In genomic region chr15:83091965-83092308, GRCh38 we compare ENCODE assay signal across 10 cellular contexts. TPM values are rescaled to one million over a fixed set of nuclear protein-coding genes. Genes with fewer than 3 reads are reported as not detected.
DNase-seq lines count a peak whose midpoint lies in the region; ATAC-seq, FAIRE-seq and TF ChIP-seq lines count a peak whose summit lies in the region.
"Not testable (repeated sequence)": the region's sequence is repeated elsewhere in the genome, so short reads cannot be mapped to it uniquely, and the experiment has no call there.
"Had no signal": no experiment of that assay in that cellular context is flagged by ENCODE, and none has a peak within 500 bp of the region (broad histone marks: within the 10 kb centered on the region; RNA-seq: fewer than 3 reads in every experiment).

No MANE protein-coding gene starts in this region.

- H2BK120ac ChIP-seq in IMR-90 (ENCODE audit: low read depth, low read length): not testable (repeated sequence)

- H3K9ac ChIP-seq in IMR-90 (ENCODE audit: low read depth, low read length); astrocyte (ENCODE audit: low read length): not testable (repeated sequence)

- H2AK9ac ChIP-seq in IMR-90 (replicated peaks; ENCODE audit: low read depth, low read length, poor library complexity): not testable (repeated sequence)

- H2AFZ ChIP-seq in IMR-90 (replicated peaks; ENCODE audit: low read length, poor library complexity): peak overlapping the region; percentile 64
- not testable (repeated sequence) for H2AFZ ChIP-seq in astrocyte (ENCODE audit: low read depth, low read length)

- peak overlapping the region; percentile 14; the same call in 1 of the 2 replicates for H3K14ac ChIP-seq in IMR-90 (replicated peaks; ENCODE audit: low read depth, low read length)

- not testable (repeated sequence) for TF ChIP-seq RAD21 in IMR-90 (IDR thresholded peaks at IDR 0.05; ENCODE audit: low read length)

- peak; percentile 15 for ATAC-seq in HG02623 (IDR thresholded peaks at IDR 0.05; ENCODE audit: unreplicated experiment)
- not testable (repeated sequence) for ATAC-seq in IMR-90 (ENCODE audit: low read depth)
- ATAC-seq in right cardiac atrium: peak; percentile 12 to 26

- in situ Hi-C loops in IMR-90 (cut with MboI; ENCODE audit: low sequenced_read_pairs): not testable (repeated sequence)

- no CpG with 5 or more reads among the region's 3 CpGs for WGBS in IMR-90 (ENCODE audit: extremely low coverage in 2 of 2, insufficient read length in 1 of 2), 2 experiments
- 90% methylated on average over 3 of the region's 3 CpGs for WGBS in right cardiac atrium
- 76 to 90% (median 84%) methylated on average over 3 of the region's 3 CpGs for WGBS in stomach, 5 donors

- H2AK5ac ChIP-seq in IMR-90 (ENCODE audit: low read depth, low read length): not testable (repeated sequence)

- peak overlapping the region; percentile 64; the same call in 1 of the 2 replicates for H4K5ac ChIP-seq in IMR-90 (ENCODE audit: low read depth, low read length)

- H3K18ac ChIP-seq in IMR-90 (ENCODE audit: low read depth, low read length): not testable (repeated sequence)

- not testable (repeated sequence) for TF ChIP-seq POLR2A in IMR-90 (IDR thresholded peaks at IDR 0.05; ENCODE audit: low read depth, low read length); stomach (IDR thresholded peaks at IDR 0.05)

- peak overlapping the region; percentile 0 for H3K4me3 Mint-ChIP-seq in activated CD4-positive, alpha-beta memory T cell treated with anti-CD3 and anti-CD28 coated beads for 36 hours
- not testable (repeated sequence) for H3K4me3 Mint-ChIP-seq in astrocyte (ENCODE audit: unreplicated experiment)

- H3K4me2 ChIP-seq in IMR-90 (ENCODE audit: low read depth, low read length): not testable (repeated sequence)
- H3K4me2 ChIP-seq in astrocyte (ENCODE audit: low read length): peak overlapping the region; percentile 12

- dilution Hi-C loops in IMR-90 (cut with HindIII; ENCODE audit: low sequenced_read_pairs, unreplicated experiment): not testable (repeated sequence)

- TF ChIP-seq EP300 in stomach (IDR thresholded peaks at IDR 0.05): not testable (repeated sequence)

- H3K56ac ChIP-seq in IMR-90 (ENCODE audit: extremely low read depth, insufficient read depth, low read length): not testable (repeated sequence)

- not testable (repeated sequence) for H3K27me3 ChIP-seq in IMR-90 (ENCODE audit: control insufficient read depth, insufficient read depth, low read length); astrocyte (ENCODE audit: insufficient read depth, low read length); right cardiac atrium (ENCODE audit: control insufficient read depth, insufficient read depth); neutrophil; stomach

- peaks cover 13% of the 10 kb centered on the region for H3K27me3 Mint-ChIP-seq in activated CD4-positive, alpha-beta memory T cell treated with anti-CD3 and anti-CD28 coated beads for 36 hours
- H3K27me3 Mint-ChIP-seq in astrocyte (ENCODE audit: low read depth, unreplicated experiment): not testable (repeated sequence)

- not testable (repeated sequence) for H3K9me1 ChIP-seq in IMR-90 (ENCODE audit: insufficient read depth, low read length)

- not testable (repeated sequence) for H3K4me1 ChIP-seq in IMR-90 (ENCODE audit: control insufficient read depth, insufficient read depth, low read length); astrocyte (ENCODE audit: insufficient read depth, low read length); right cardiac atrium (ENCODE audit: control insufficient read depth, insufficient read depth, low read length); neutrophil (ENCODE audit: control insufficient read depth in 1 of 2, insufficient read depth in 1 of 2, low read depth in 1 of 2, low read length in 1 of 2); stomach

- CTCF ChIA-PET in IMR-90 (lab: Yijun Ruan, JAX); activated CD4-positive, alpha-beta memory T cell treated with anti-CD3 and anti-CD28 coated beads for 36 hours (lab: Charles Lee): not testable (repeated sequence)

- not testable (repeated sequence) for TF ChIP-seq CTCF in IMR-90 (conservative IDR thresholded peaks at IDR 0.05; ENCODE audit: low read depth, low read length); astrocyte (IDR thresholded peaks at IDR 0.05; ENCODE audit: insufficient read depth, low read depth, low read length); neutrophil (IDR thresholded peaks at IDR 0.05); stomach (IDR thresholded peaks at IDR 0.05)

- intact Hi-C loops in IMR-90 (cut with micrococcal nuclease); activated CD4-positive, alpha-beta memory T cell treated with anti-CD3 and anti-CD28 coated beads for 36 hours (cut with micrococcal nuclease); right cardiac atrium (cut with DNase I); stomach (cut with DNase I; ENCODE audit: low total_unique reads): not testable (repeated sequence)

- H3K36me3 ChIP-seq in IMR-90 (ENCODE audit: control insufficient read depth, insufficient read depth, low read length); astrocyte (ENCODE audit: insufficient read depth, low read length); neutrophil; stomach: not testable (repeated sequence)

- not testable (repeated sequence) for H4K91ac ChIP-seq in IMR-90 (ENCODE audit: insufficient read depth, low read depth, low read length)

- H3K4me1 Mint-ChIP-seq in activated CD4-positive, alpha-beta memory T cell treated with anti-CD3 and anti-CD28 coated beads for 36 hours (ENCODE audit: low read depth); astrocyte (ENCODE audit: low read depth, unreplicated experiment): not testable (repeated sequence)

- not testable (repeated sequence) for H2BK15ac ChIP-seq in IMR-90 (ENCODE audit: low read depth, low read length)

- H3K79me1 ChIP-seq in IMR-90 (ENCODE audit: low read depth in 1 of 2, low read length in 2 of 2): not testable (repeated sequence)

- H3K36me3 Mint-ChIP-seq in activated CD4-positive, alpha-beta memory T cell treated with anti-CD3 and anti-CD28 coated beads for 36 hours; astrocyte (ENCODE audit: low read depth, unreplicated experiment): not testable (repeated sequence)

- H3K9me3 Mint-ChIP-seq in activated CD4-positive, alpha-beta memory T cell treated with anti-CD3 and anti-CD28 coated beads for 36 hours; astrocyte (ENCODE audit: unreplicated experiment): not testable (repeated sequence)

- not testable (repeated sequence) for H4K20me1 ChIP-seq in IMR-90 (ENCODE audit: insufficient read depth, low read length); astrocyte (ENCODE audit: insufficient read depth, low read length)

- peak; percentile 25 for DNase-seq in DMS53 (lab: John Stamatoyannopoulos, UW)
- DNase-seq in IMR-90; activated CD4-positive, alpha-beta memory T cell treated with anti-CD3 and anti-CD28 coated beads for 36 hours; astrocyte (ENCODE audit: low read depth); right cardiac atrium; stomach: not testable (repeated sequence)

- peak overlapping the region; percentile 8 for H2BK5ac ChIP-seq in IMR-90 (ENCODE audit: low read depth, low read length, poor library complexity, severe bottlenecking)

- peak overlapping the region; percentile 31 for H3K27ac Mint-ChIP-seq in activated CD4-positive, alpha-beta memory T cell treated with anti-CD3 and anti-CD28 coated beads for 36 hours
- peak overlapping the region; percentile 13 for H3K27ac Mint-ChIP-seq in astrocyte (ENCODE audit: unreplicated experiment)

- not testable (repeated sequence) for FAIRE-seq in astrocyte (lab: Jason Lieb, UNC)

- peak overlapping the region; percentile 69 to 75; a peak in 2 of 4 replicates for H4K8ac ChIP-seq in IMR-90 (ENCODE audit: low read depth in 2 of 2, low read length in 2 of 2)

- not testable (repeated sequence) for BruUV-seq in IMR-90 (replicated peaks; lab: Mats Ljungman, UMichigan)

- POLR2A ChIA-PET in IMR-90 (lab: Charles Lee; ENCODE audit: unreplicated experiment); activated CD4-positive, alpha-beta memory T cell treated with anti-CD3 and anti-CD28 coated beads for 36 hours (lab: Charles Lee): not testable (repeated sequence)

- not testable (repeated sequence) for H3K4me3 ChIP-seq in IMR-90 (ENCODE audit: insufficient read depth, low read depth, low read length); astrocyte (ENCODE audit: insufficient read depth, low read depth, low read length); right cardiac atrium (ENCODE audit: low read length); neutrophil (ENCODE audit: low read depth in 1 of 2, low read length in 1 of 2); stomach

- not testable (repeated sequence) for H3K9me3 ChIP-seq in IMR-90 (ENCODE audit: control insufficient read depth, insufficient read depth, low read length); astrocyte (ENCODE audit: insufficient read depth, low read depth, low read length); right cardiac atrium (ENCODE audit: control insufficient read depth, low read length); neutrophil; stomach

- H3K79me2 ChIP-seq in astrocyte (ENCODE audit: insufficient read depth, low read length): not testable (repeated sequence)

- H3K23ac ChIP-seq in IMR-90 (ENCODE audit: low read depth, low read length): peak overlapping the region; percentile 12; the same call in 1 of the 2 replicates

- not testable (repeated sequence) for H3K27ac ChIP-seq in IMR-90 (ENCODE audit: insufficient read depth, low read length); astrocyte (ENCODE audit: low read depth, low read length)
- peak overlapping the region; percentile 62 for H3K27ac ChIP-seq in right cardiac atrium (ENCODE audit: low read length)
- peak overlapping the region; percentile 51 for H3K27ac ChIP-seq in neutrophil
- H3K27ac ChIP-seq in stomach: peak overlapping the region in 3 of 5 donors; percentile 10 to 43 (median 13)

- peak overlapping the region; percentile 4; the same call in 1 of the 2 replicates for H3K4ac ChIP-seq in IMR-90 (ENCODE audit: low read depth, low read length)

- not testable (repeated sequence) for H2BK20ac ChIP-seq in IMR-90 (ENCODE audit: low read depth, low read length)

RNA-seq across cellular contexts. Expression of gene TM6SF1, which starts 15.5 kb away (rescaled TPM):
- total RNA-seq in IMR-90 (2012; rRNA removed) (1.6 and 1.9 TPM in 2 replicates), astrocyte (1.0 and 2.1 TPM in 2 replicates), right cardiac atrium (10 to 100 TPM; 14.8 to 20.9 (median 16.7) TPM), stomach (1 to 10 TPM in 2 of 5 donors, not detected in 3; 2.4 to 7.7 TPM)
- polyA plus RNA-seq in IMR-90 (2012; rRNA removed) (1.3 and 1.9 TPM in 2 replicates), right cardiac atrium (13.8 TPM), stomach (1 to 10 TPM in 2 of 3 donors, under 1 TPM in 1; 0.75 to 2.1 (median 1.1) TPM)
- polyA plus RNA-seq in IMR-90 (2012; cell fraction: cytosol; rRNA removed): 1.1 and 1.8 TPM in 2 replicates
- polyA plus RNA-seq in IMR-90 (2012; cell fraction: nucleus; rRNA removed; ENCODE audit: low replicate concordance): 1.1 and 2.5 TPM in 2 replicates
- 1 to 10 TPM; 1.9 to 2.2 TPM for total RNA-seq in activated CD4-positive, alpha-beta memory T cell treated with anti-CD3 and anti-CD28 coated beads for 36 hours
- total RNA-seq: CD8-positive, alpha-beta T cell; HT-29 had no signal

RNA-seq across cellular contexts. Expression of gene BTBD1, which starts 24.9 kb away (rescaled TPM):
- total RNA-seq in IMR-90 (2012; rRNA removed): 78.7 and 90.5 TPM in 2 replicates
- polyA plus RNA-seq in IMR-90 (2012; rRNA removed): 32.8 and 39.3 TPM in 2 replicates
- 12.1 and 20.3 TPM in 2 replicates for polyA plus RNA-seq in IMR-90 (2012; cell fraction: cytosol; rRNA removed)
- 9.5 and 22.4 TPM in 2 replicates for polyA plus RNA-seq in IMR-90 (2012; cell fraction: nucleus; rRNA removed; ENCODE audit: low replicate concordance)
- 10 to 100 TPM; 52.9 to 53.3 TPM for total RNA-seq in activated CD4-positive, alpha-beta memory T cell treated with anti-CD3 and anti-CD28 coated beads for 36 hours
- total RNA-seq in astrocyte: 60.3 and 61.1 TPM in 2 replicates
- total RNA-seq in right cardiac atrium: 100 to 1,000 TPM; 113 to 134 (median 128) TPM
- 47.6 TPM for polyA plus RNA-seq in right cardiac atrium
- total RNA-seq in stomach: 10 to 100 TPM; 41.5 to 94.4 (median 61.8) TPM
- 10 to 100 TPM; 13.2 to 34.1 (median 20.3) TPM for polyA plus RNA-seq in stomach
